In the genomic region with DNA sequence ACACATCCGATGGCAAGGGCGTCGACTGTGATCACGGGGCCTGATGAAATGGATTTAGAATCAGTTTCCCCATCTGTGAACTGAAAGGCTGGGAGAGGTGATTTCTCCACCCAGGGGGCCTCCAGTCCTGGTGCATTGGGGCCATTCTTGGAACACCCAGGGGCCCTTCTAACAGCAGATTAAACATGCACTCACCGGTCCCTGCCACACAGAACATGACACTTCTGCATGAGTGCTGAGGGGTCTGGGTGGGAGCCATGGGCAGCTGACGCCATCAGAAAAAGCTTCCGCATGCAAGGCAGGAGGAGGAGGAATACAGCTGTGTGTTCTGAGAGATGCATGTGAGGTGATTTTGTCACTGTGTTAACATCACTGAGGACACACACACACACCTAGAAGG, we compare ENCODE assay signal across 11 cellular contexts. TPM values are rescaled to one million over a fixed set of nuclear protein-coding genes. Genes with fewer than 3 reads are reported as not detected.
DNase-seq lines count a peak whose midpoint lies in the region; ATAC-seq and TF ChIP-seq lines count a peak whose summit lies in the region.
"Had no signal": no experiment of that assay in that cellular context is flagged by ENCODE, and none has a peak within 500 bp of the region (broad histone marks: within the 10 kb centered on the region; RNA-seq: fewer than 3 reads in every experiment).

No MANE protein-coding gene starts in this region.

- H2BK20ac ChIP-seq in IMR-90 (ENCODE audit: low read depth, low read length) = no peak overlapping the region

- H3K23ac ChIP-seq in IMR-90 (ENCODE audit: low read depth, low read length) (no peak overlapping the region), neuronal stem cell (ENCODE audit: low read depth, low read length, poor library complexity) (no peak overlapping the region)

- peak overlapping the region; percentile 78 for H2BK12ac ChIP-seq in neuronal stem cell (ENCODE audit: low read length)

- H2BK15ac ChIP-seq in IMR-90 (ENCODE audit: low read depth, low read length) = no peak overlapping the region
- H2BK15ac ChIP-seq in neuronal stem cell (ENCODE audit: low read length) = peak overlapping the region; percentile 71

- BruUV-seq in IMR-90 (replicated peaks; lab: Mats Ljungman, UMichigan) = no TSS peak

- no peak overlapping the region for H2BK5ac ChIP-seq in IMR-90 (ENCODE audit: low read depth, low read length, poor library complexity, severe bottlenecking)
- peak overlapping the region; percentile 26 for H2BK5ac ChIP-seq in neuronal stem cell (ENCODE audit: low read length)

- WGBS in IMR-90 (ENCODE audit: extremely low coverage in 2 of 2, insufficient read length in 1 of 2), 2 experiments = no CpG with 5 or more reads among the region's 7 CpGs
- no CpG with 5 or more reads among the region's 7 CpGs for WGBS in neuronal stem cell (ENCODE audit: extremely low coverage in 2 of 2, insufficient read length in 2 of 2, insufficient replicate concordance in 1 of 2), 2 donors

- H3K27me3 ChIP-seq in IMR-90 (ENCODE audit: control insufficient read depth, insufficient read depth, low read length) (peaks cover 5% of the 10 kb centered on the region; the same call in 1 of the 2 replicates), dorsolateral prefrontal cortex (no peaks in the 10 kb centered on the region), neuronal stem cell (ENCODE audit: control insufficient read depth in 3 of 3, insufficient read depth in 3 of 3, low read depth in 1 of 3, low read length in 3 of 3) (no peaks in the 10 kb centered on the region)

- ATAC-seq in IMR-90 (ENCODE audit: low read depth) (no peak), HG03460 (IDR thresholded peaks at IDR 0.05; ENCODE audit: unreplicated experiment) (no peak)
- ATAC-seq: A549 had no signal

- H4K20me1 ChIP-seq in IMR-90 (ENCODE audit: insufficient read depth, low read length) = no peaks in the 10 kb centered on the region
- H4K20me1 ChIP-seq: BLaER1 had no signal

- in situ Hi-C loops in IMR-90 (cut with MboI; ENCODE audit: low sequenced_read_pairs) = no loop called here

- dilution Hi-C loops in IMR-90 (cut with HindIII; ENCODE audit: low sequenced_read_pairs, unreplicated experiment) = no loop called here

- DNase-seq in IMR-90 = no peak
- peak in 1 of 10 donors; percentile 23 for DNase-seq in dorsolateral prefrontal cortex
- no peak for DNase-seq in neuronal stem cell (ENCODE audit: low spot score)
- DNase-seq in mesenteric fat pad (ENCODE audit: low spot score) = no peak
- DNase-seq in NCI-H82 treated with DMSO at 0.1 percent for 48 hours (lab: John Stamatoyannopoulos, UW; ENCODE audit: unreplicated experiment) = no peak
- DNase-seq: CD4-positive, CD25-positive, alpha-beta regulatory T cell; DMS 273 treated with DMSO at 0.1 percent for 48 hours; H7 had no signal

- H3K27ac ChIP-seq in IMR-90 (ENCODE audit: insufficient read depth, low read length) (no peak overlapping the region), dorsolateral prefrontal cortex (peak overlapping the region in 34 of 59 donors; percentile 0 to 95 (median 54)), neuronal stem cell (replicated peaks; ENCODE audit: low read length) (no peak overlapping the region)
- H3K27ac ChIP-seq: A549, BLaER1 had no signal

- CTCF ChIA-PET in IMR-90 (lab: Yijun Ruan, JAX) = no interaction called here

- intact Hi-C loops in IMR-90 (cut with micrococcal nuclease) = no loop called here
- intact Hi-C loops in dorsolateral prefrontal cortex (cut with DNase I) = no loop called here

- no peak overlapping the region for H4K5ac ChIP-seq in IMR-90 (ENCODE audit: low read depth, low read length)

- H3K14ac ChIP-seq in IMR-90 (replicated peaks; ENCODE audit: low read depth, low read length) (no peak overlapping the region), neuronal stem cell (ENCODE audit: low read length) (no peak overlapping the region)

- no peaks in the 10 kb centered on the region for H3K79me1 ChIP-seq in IMR-90 (ENCODE audit: low read depth in 1 of 2, low read length in 2 of 2)
- no peaks in the 10 kb centered on the region for H3K79me1 ChIP-seq in neuronal stem cell (ENCODE audit: low read depth, low read length)

- H2BK120ac ChIP-seq in IMR-90 (ENCODE audit: low read depth, low read length) = no peak overlapping the region
- H2BK120ac ChIP-seq in neuronal stem cell (ENCODE audit: low read depth, low read length) = no peak overlapping the region

- H3K36me3 ChIP-seq in IMR-90 (ENCODE audit: control insufficient read depth, insufficient read depth, low read length) = no peaks in the 10 kb centered on the region
- H3K36me3 ChIP-seq in neuronal stem cell (replicated peaks in 1 of 2; ENCODE audit: control insufficient read depth in 2 of 2, insufficient read depth in 2 of 2, low read length in 2 of 2) = no peaks in the 10 kb centered on the region
- H3K36me3 ChIP-seq: BLaER1 had no signal

- TF ChIP-seq CTCF in IMR-90 (conservative IDR thresholded peaks at IDR 0.05; ENCODE audit: low read depth, low read length) (no peak), dorsolateral prefrontal cortex (IDR thresholded peaks at IDR 0.05 in 54 of 56, conservative IDR thresholded peaks at IDR 0.05 in 2 of 56; ENCODE audit: low read depth in 1 of 56, partially characterized antibody in 56 of 56) (no peak)

- H3K9me3 ChIP-seq in IMR-90 (ENCODE audit: control insufficient read depth, insufficient read depth, low read length) (no peaks in the 10 kb centered on the region), neuronal stem cell (replicated peaks in 1 of 2; ENCODE audit: control insufficient read depth in 2 of 2, insufficient read depth in 1 of 2, low read depth in 1 of 2, low read length in 2 of 2) (no peaks in the 10 kb centered on the region)
- H3K9me3 ChIP-seq: A549, BLaER1 had no signal

- POLR2A ChIA-PET in IMR-90 (lab: Charles Lee; ENCODE audit: unreplicated experiment) = no interaction called here

- H4K91ac ChIP-seq in IMR-90 (ENCODE audit: insufficient read depth, low read depth, low read length) = no peak overlapping the region
- no peak overlapping the region for H4K91ac ChIP-seq in neuronal stem cell (ENCODE audit: low read depth, low read length, poor library complexity)

- H3K4ac ChIP-seq in IMR-90 (ENCODE audit: low read depth, low read length) = no peak overlapping the region
- H3K4ac ChIP-seq in neuronal stem cell (ENCODE audit: low read length) = no peak overlapping the region

- no peaks in the 10 kb centered on the region for H3K9me1 ChIP-seq in IMR-90 (ENCODE audit: insufficient read depth, low read length)

- no peak for TF ChIP-seq POLR2A in IMR-90 (IDR thresholded peaks at IDR 0.05; ENCODE audit: low read depth, low read length)

- H3K9ac ChIP-seq in IMR-90 (ENCODE audit: low read depth, low read length) = no peak overlapping the region
- H3K9ac ChIP-seq in neuronal stem cell (ENCODE audit: low read depth, low read length, poor library complexity) = no peak overlapping the region
- H3K9ac ChIP-seq: BLaER1 had no signal

- H2AK5ac ChIP-seq in IMR-90 (ENCODE audit: low read depth, low read length) = no peak overlapping the region
- no peak overlapping the region for H2AK5ac ChIP-seq in neuronal stem cell (ENCODE audit: low read depth, low read length)

- H3K18ac ChIP-seq in IMR-90 (ENCODE audit: low read depth, low read length) = no peak overlapping the region
- H3K18ac ChIP-seq in neuronal stem cell (ENCODE audit: low read length) = peak overlapping the region; percentile 46

- no peak for TF ChIP-seq RAD21 in IMR-90 (IDR thresholded peaks at IDR 0.05; ENCODE audit: low read length)

- no peak overlapping the region for H3K4me3 ChIP-seq in IMR-90 (ENCODE audit: insufficient read depth, low read depth, low read length)
- H3K4me3 ChIP-seq in dorsolateral prefrontal cortex = no peak overlapping the region
- H3K4me3 ChIP-seq in neuronal stem cell (ENCODE audit: low read length in 2 of 2) = no peak overlapping the region
- H3K4me3 ChIP-seq: A549, BLaER1 had no signal

- no peak overlapping the region for H3K4me2 ChIP-seq in IMR-90 (ENCODE audit: low read depth, low read length)
- H3K4me2 ChIP-seq in neuronal stem cell (ENCODE audit: insufficient read depth, low read length, poor library complexity, severe bottlenecking) = no peak overlapping the region
- H3K4me2 ChIP-seq: A549, BLaER1 had no signal

- H3K4me1 ChIP-seq in IMR-90 (ENCODE audit: control insufficient read depth, insufficient read depth, low read length) = peaks cover 2% of the 10 kb centered on the region; the same call in 1 of the 2 replicates
- H3K4me1 ChIP-seq in neuronal stem cell (ENCODE audit: control insufficient read depth in 2 of 2, insufficient read depth in 1 of 2, low read depth in 1 of 2, low read length in 2 of 2) = peaks cover 14 to 22% of the 10 kb centered on the region in 2 donors
- H3K4me1 ChIP-seq: A549 had no signal

- peak overlapping the region; percentile 65 for H2AK9ac ChIP-seq in IMR-90 (replicated peaks; ENCODE audit: low read depth, low read length, poor library complexity)

- H2AFZ ChIP-seq in IMR-90 (replicated peaks; ENCODE audit: low read length, poor library complexity) (peak overlapping the region; percentile 43), neuronal stem cell (ENCODE audit: low read length) (no peak overlapping the region)

- H3K56ac ChIP-seq in IMR-90 (ENCODE audit: extremely low read depth, insufficient read depth, low read length) = no peak overlapping the region

- H4K8ac ChIP-seq in IMR-90 (ENCODE audit: low read depth in 2 of 2, low read length in 2 of 2) = no peak overlapping the region
- no peak overlapping the region for H4K8ac ChIP-seq in neuronal stem cell (ENCODE audit: low read depth, low read length)

TF ChIP-seq in IMR-90, 13 proteins besides CTCF, POLR2A, EP300 and RAD21:
- TF ChIP-seq CEBPB (IDR thresholded peaks at IDR 0.05; ENCODE audit: low read depth, low read length) = no peak
- no peak for TF ChIP-seq BHLHE40 (IDR thresholded peaks at IDR 0.05; ENCODE audit: low read depth, low read length)
TF ChIP-seq in IMR-90: peak in this region for 0.

RNA-seq across cellular contexts. Expression of a gene that starts 26.8 kb away (rescaled TPM):
- total RNA-seq in IMR-90 (2012; rRNA removed) = under 0.01 TPM in 2 replicates
- polyA plus RNA-seq in IMR-90 (2012; rRNA removed) = 0.17 and 0.31 TPM in 2 replicates
- polyA plus RNA-seq in IMR-90 (2012; cell fraction: cytosol; rRNA removed) = 0.40 TPM in 2 replicates
- polyA plus RNA-seq in IMR-90 (2012; cell fraction: nucleus; rRNA removed; ENCODE audit: low replicate concordance) = 1.1 and 1.4 TPM in 2 replicates
- 10 to 100 TPM in 104 of 120 experiments, 1 to 10 TPM in 16; 4.7 to 47.2 (median 15.7) TPM for total RNA-seq in dorsolateral prefrontal cortex
- polyA plus RNA-seq in neuronal stem cell (2013, experiment 1 of 2) = 66.9 TPM
- polyA plus RNA-seq in neuronal stem cell (2013, experiment 2 of 2) = 67.5 TPM
- total RNA-seq in mesenteric fat pad = 23.8 TPM

RNA-seq across cellular contexts. Expression of a gene that starts 42.5 kb away (rescaled TPM):
- total RNA-seq in IMR-90 (2012; rRNA removed) (20.8 and 28.0 TPM in 2 replicates), dorsolateral prefrontal cortex (10 to 100 TPM; 37.3 to 72.0 (median 55.7) TPM), mesenteric fat pad (27.8 TPM)
- 12.6 and 15.3 TPM in 2 replicates for polyA plus RNA-seq in IMR-90 (2012; rRNA removed)
- 5.5 and 6.1 TPM in 2 replicates for polyA plus RNA-seq in IMR-90 (2012; cell fraction: cytosol; rRNA removed)
- polyA plus RNA-seq in IMR-90 (2012; cell fraction: nucleus; rRNA removed; ENCODE audit: low replicate concordance) = 6.5 and 20.3 TPM in 2 replicates
- polyA plus RNA-seq in neuronal stem cell (2013, experiment 1 of 2) = 18.0 TPM
- polyA plus RNA-seq in neuronal stem cell (2013, experiment 2 of 2) = 17.8 TPM

Comparison
In these comparisons a context has a peak if more than half of its experiments do, and no peak if none do; other contexts are left out.
1. H3K27ac ChIP-seq: peak in dorsolateral prefrontal cortex (34 of 59); none in IMR-90 (single experiment) and neuronal stem cell (single experiment).